10 cellular contexts compared by ENCODE assay signal in genomic region chr10:113027574-113028392, GRCh38.
DNase-seq lines count a peak whose midpoint lies in the region; ATAC-seq and TF ChIP-seq lines count a peak whose summit lies in the region.
"Had no signal": no experiment of that assay in that cellular context is flagged by ENCODE, and none has a peak within 500 bp of the region (broad histone marks: within the 10 kb centered on the region; RNA-seq: fewer than 3 reads in every experiment).

No MANE protein-coding gene starts in this region.

- H3K4me3 Mint-ChIP-seq in WTC11 (no peak overlapping the region), progenitor cell of endocrine pancreas (ENCODE audit: low read depth) (no peak overlapping the region)

- CTCF ChIA-PET in WTC11 (lab: Charles Lee): no interaction called here

- POLR2A ChIA-PET in WTC11 (lab: Charles Lee): no interaction called here

- TF ChIP-seq CTCF in WTC11 (IDR thresholded peaks at IDR 0.05) (no peak), progenitor cell of endocrine pancreas (IDR thresholded peaks at IDR 0.05; ENCODE audit: unreplicated experiment) (no peak)

- H3K27ac Mint-ChIP-seq in WTC11 (peak overlapping the region; percentile 66), progenitor cell of endocrine pancreas (peak overlapping the region; percentile 67)
- H3K27ac Mint-ChIP-seq in activated naive CD4-positive, alpha-beta T cell treated with anti-CD3 and anti-CD28 coated beads, Interleukin-2, amount 50 U/mL, for 72 hours: no peak overlapping the region

- H3K9me3 Mint-ChIP-seq in WTC11 (no peaks in the 10 kb centered on the region), progenitor cell of endocrine pancreas (ENCODE audit: low read depth) (no peaks in the 10 kb centered on the region)
- H3K9me3 Mint-ChIP-seq in activated naive CD4-positive, alpha-beta T cell treated with anti-CD3 and anti-CD28 coated beads, Interleukin-2, amount 50 U/mL, for 72 hours: no peaks in the 10 kb centered on the region

- ATAC-seq in WTC11 (peak; percentile 70), Right ventricle myocardium inferior (peak; percentile 51), HG03457 (IDR thresholded peaks at IDR 0.05; ENCODE audit: unreplicated experiment) (no peak), left lobe of liver (no peak), GM21367 (IDR thresholded peaks at IDR 0.05; ENCODE audit: unreplicated experiment) (no peak)
- no peak for ATAC-seq in activated naive CD4-positive, alpha-beta T cell treated with anti-CD3 and anti-CD28 coated beads, Interleukin-2, amount 50 U/mL, for 72 hours

- H3K4me1 Mint-ChIP-seq in WTC11 (peaks cover 64% of the 10 kb centered on the region), progenitor cell of endocrine pancreas (ENCODE audit: low read depth) (peaks cover 36% of the 10 kb centered on the region)

- H3K36me3 Mint-ChIP-seq in WTC11: peaks cover 8% of the 10 kb centered on the region
- H3K36me3 Mint-ChIP-seq in progenitor cell of endocrine pancreas (ENCODE audit: insufficient read depth): peaks cover 12% of the 10 kb centered on the region
- H3K36me3 Mint-ChIP-seq in activated naive CD4-positive, alpha-beta T cell treated with anti-CD3 and anti-CD28 coated beads, Interleukin-2, amount 50 U/mL, for 72 hours: no peaks in the 10 kb centered on the region

- DNase-seq in EH (ENCODE audit: low read depth) (peak; percentile 44), WTC11 (ENCODE audit: low spot score) (no peak), Right ventricle myocardium inferior (ENCODE audit: missing footprints) (no peak), progenitor cell of endocrine pancreas (ENCODE audit: low spot score, unreplicated experiment) (no peak), left lobe of liver (ENCODE audit: low spot score) (no peak)
- DNase-seq in activated naive CD4-positive, alpha-beta T cell treated with anti-CD3 and anti-CD28 coated beads, Interleukin-2, amount 50 U/mL, for 72 hours (ENCODE audit: low spot score in 2 of 2): no peak
- DNase-seq: DMS79; stimulated activated CD4-positive, alpha-beta T cell treated with anti-CD3 and anti-CD28 coated beads, Interleukin-12 subunit alpha, Interleukin-12 subunit beta, amount 100 ng/mL, for 4 hours had no signal

- intact Hi-C loops in Right ventricle myocardium inferior (cut with DNase I): no loop called here

- H3K27me3 Mint-ChIP-seq in WTC11 (ENCODE audit: low read depth) (no peaks in the 10 kb centered on the region), progenitor cell of endocrine pancreas (no peaks in the 10 kb centered on the region)

TF ChIP-seq in WTC11, 78 proteins besides CTCF, POLR2A, EP300 and RAD21:
- no peak for TF ChIP-seq ZSCAN18 (CRISPR knock-in tag; IDR thresholded peaks at IDR 0.05)
- 0 out of 2 replicates have a peak, but pooled peaks have one; percentile 44 for TF ChIP-seq ZBTB21 (CRISPR knock-in tag; IDR thresholded peaks at IDR 0.05; ENCODE audit: borderline replicate concordance)

Comparison
In these comparisons a context has a peak if more than half of its experiments do, and no peak if none do; other contexts are left out.
1. ATAC-seq: peak in WTC11 (single experiment) and Right ventricle myocardium inferior (single experiment); none in HG03457 (single experiment), left lobe of liver (single experiment), GM21367 (single experiment) and activated naive CD4-positive, alpha-beta T cell treated with anti-CD3 and anti-CD28 coated beads, Interleukin-2, amount 50 U/mL, for 72 hours (0 of 2).
2. H3K27ac Mint-ChIP-seq: peak in WTC11 (single experiment) and progenitor cell of endocrine pancreas (single experiment); none in activated naive CD4-positive, alpha-beta T cell treated with anti-CD3 and anti-CD28 coated beads, Interleukin-2, amount 50 U/mL, for 72 hours (0 of 2).